27 cellular contexts compared by ENCODE assay signal in the genomic region with DNA sequence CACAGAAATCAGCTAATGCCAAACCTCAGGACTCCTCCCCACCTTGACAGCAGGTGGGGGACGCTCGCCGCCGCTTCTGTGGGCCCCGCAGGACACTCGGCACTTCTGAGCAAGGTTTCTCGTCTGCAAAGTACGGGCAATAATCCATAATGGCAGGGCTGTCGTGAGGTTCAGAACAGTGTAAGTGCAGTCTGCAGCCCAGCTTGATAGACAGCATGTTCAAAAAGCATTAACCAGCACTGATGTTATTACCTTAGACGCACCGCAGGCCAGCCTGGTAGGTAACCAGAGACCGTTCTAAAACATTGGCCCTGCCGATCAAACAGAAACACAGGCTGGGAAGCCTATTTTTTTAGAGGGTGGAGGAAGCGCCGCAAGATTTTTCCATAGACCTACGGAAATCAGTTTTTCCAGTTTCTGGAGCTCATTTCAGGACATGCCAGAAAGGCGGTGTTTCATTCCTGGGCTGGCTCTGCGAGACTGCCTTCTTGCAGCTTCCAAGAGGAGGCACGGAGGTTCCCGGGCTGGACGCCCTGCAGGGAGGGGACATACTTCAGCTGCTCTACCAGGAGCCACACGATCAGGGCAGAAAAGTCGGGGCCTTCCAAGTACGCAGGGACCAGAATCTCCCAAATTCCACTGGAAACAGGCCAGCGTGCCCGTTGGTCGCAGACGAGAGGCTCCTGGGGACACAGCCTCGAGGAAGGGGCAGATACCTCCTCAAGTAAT.
DNase-seq lines count a peak whose midpoint lies in the region; ATAC-seq and TF ChIP-seq lines count a peak whose summit lies in the region.
"Had no signal": no experiment of that assay in that cellular context is flagged by ENCODE, and none has a peak within 500 bp of the region (broad histone marks: within the 10 kb centered on the region; RNA-seq: fewer than 3 reads in every experiment).

No MANE protein-coding gene starts in this region.

- H3K4me2 ChIP-seq in GM23338 = no peak overlapping the region
- H3K4me2 ChIP-seq: smooth muscle cell had no signal

- H3K4me3 Mint-ChIP-seq in GM23338 (no peak overlapping the region), nephron progenitor cell (no peak overlapping the region)
- H3K4me3 Mint-ChIP-seq: activated CD8-positive, alpha-beta T cell treated with anti-CD3 and anti-CD28 coated beads, Interleukin-2, amount 10 ng/mL, durations not matched to agents 7 days and 5 days; activated naive CD4-positive, alpha-beta T cell treated with anti-CD3 and anti-CD28 coated beads, Interleukin-2, amount 10 ng/mL, durations not matched to agents 7 days and 5 days; brain; IgD-negative memory B cell had no signal

- no peaks in the 10 kb centered on the region for H3K4me1 ChIP-seq in GM23338 (ENCODE audit: insufficient read depth)
- peaks cover 0 to 38% (median 11%) of the 10 kb centered on the region in 12 donors for H3K4me1 ChIP-seq in heart left ventricle
- H3K4me1 ChIP-seq: lower lobe of right lung, SJCRH30, uterus had no signal

- no peak for TF ChIP-seq POLR2A in heart left ventricle (IDR thresholded peaks at IDR 0.05)

- H3K27ac ChIP-seq in GM23338 (ENCODE audit: low read depth) (no peak overlapping the region), heart left ventricle (peak overlapping the region in 6 of 12 donors; percentile 12 to 71 (median 28))
- H3K27ac ChIP-seq: lower lobe of right lung, SJCRH30, uterus had no signal

- H4K20me1 ChIP-seq in GM23338 (replicated peaks; ENCODE audit: insufficient read depth) = no peaks in the 10 kb centered on the region

- H3K27me3 Mint-ChIP-seq in GM23338 (ENCODE audit: insufficient read depth, low read depth, poor library complexity) = peaks cover 10% of the 10 kb centered on the region
- H3K27me3 Mint-ChIP-seq in nephron progenitor cell (ENCODE audit: low read depth, poor library complexity) = peaks cover 12% of the 10 kb centered on the region
- H3K27me3 Mint-ChIP-seq: activated naive CD4-positive, alpha-beta T cell treated with anti-CD3 and anti-CD28 coated beads, Interleukin-2, amount 10 ng/mL, durations not matched to agents 7 days and 5 days; brain; naive thymus-derived CD4-positive, alpha-beta T cell had no signal

- H3K27me3 ChIP-seq in GM23338 (ENCODE audit: insufficient read depth) (no peaks in the 10 kb centered on the region), heart left ventricle (peaks cover 0 to 3% (median 0%) of the 10 kb centered on the region in 9 donors)
- H3K27me3 ChIP-seq: uterus had no signal

- H2AFZ ChIP-seq in GM23338 = no peak overlapping the region

- peaks cover 18% of the 10 kb centered on the region; the same call in 2 of the 3 replicates for H3K4me1 Mint-ChIP-seq in GM23338
- peaks cover 21% of the 10 kb centered on the region for H3K4me1 Mint-ChIP-seq in nephron progenitor cell

- no peaks in the 10 kb centered on the region for H3K9me2 ChIP-seq in GM23338 (ENCODE audit: insufficient read depth)

- H3K36me3 Mint-ChIP-seq in GM23338 (ENCODE audit: low read depth) = peaks cover 1% of the 10 kb centered on the region; the same call in 2 of the 3 replicates
- no peaks in the 10 kb centered on the region for H3K36me3 Mint-ChIP-seq in nephron progenitor cell (ENCODE audit: low read depth)
- H3K36me3 Mint-ChIP-seq: activated naive CD4-positive, alpha-beta T cell treated with anti-CD3 and anti-CD28 coated beads, Interleukin-2, amount 10 ng/mL, durations not matched to agents 7 days and 5 days; brain; CD8-positive, alpha-beta memory T cell; IgD-negative memory B cell; naive thymus-derived CD4-positive, alpha-beta T cell had no signal

- no peaks in the 10 kb centered on the region for H3F3A ChIP-seq in GM23338 (replicated peaks; ENCODE audit: low read depth)

- no peaks in the 10 kb centered on the region for H3K36me3 ChIP-seq in GM23338 (ENCODE audit: insufficient read depth)
- H3K36me3 ChIP-seq in heart left ventricle = no peaks in the 10 kb centered on the region
- H3K36me3 ChIP-seq: lower lobe of right lung, SJCRH30, uterus had no signal

- DNase-seq in AG08395 (ENCODE audit: low spot score) = peak; percentile 69
- DNase-seq in GM23338 (ENCODE audit: low spot score) = no peak
- peak in 2 of 5 donors; percentile 10 to 49 for DNase-seq in heart left ventricle
- DNase-seq in nephron progenitor cell = no peak
- DNase-seq in stimulated activated CD4-positive, alpha-beta T cell treated with anti-CD3 and anti-CD28 coated beads, Interleukin-2, amount 100 ng/mL, for 48 hours = no peak
- no peak for DNase-seq in OCI-M1 (lab: John Stamatoyannopoulos, UW)
- DNase-seq: activated CD4-positive, alpha-beta T cell treated with anti-CD3 and anti-CD28 coated beads for 4 hours; activated CD8-positive, alpha-beta T cell treated with anti-CD3 and anti-CD28 coated beads, Interleukin-2, amount 10 ng/mL, durations not matched to agents 7 days and 5 days; activated naive CD4-positive, alpha-beta T cell treated with anti-CD3 and anti-CD28 coated beads, Interleukin-2, amount 10 ng/mL, durations not matched to agents 7 days and 5 days; CD8-positive, alpha-beta memory T cell; lower lobe of right lung; MV-4-11; naive thymus-derived CD4-positive, alpha-beta T cell; NCI-H2107; NCI-H446 treated with DMSO at 0.1 percent for 48 hours; NCI-H82; SJCRH30; stimulated activated CD4-positive, alpha-beta T cell treated with anti-CD3 and anti-CD28 coated beads, Interleukin-1b, Interleukin-23, amount 100 ng/mL, for 48 hours; stimulated activated naive CD8-positive, alpha-beta T cell treated with anti-CD3 and anti-CD28 coated beads, Interleukin-15, Interleukin-2, amounts not matched to agents 100 U/mL and 50 U/mL, for 24 hours; SW 1271; uterus had no signal

- ATAC-seq in GM23338 = peak; percentile 37
- peak in 3 of 4 donors; percentile 35 to 59 (median 46) for ATAC-seq in heart left ventricle
- ATAC-seq in GM18502 (IDR thresholded peaks at IDR 0.05; ENCODE audit: poor library complexity, unreplicated experiment) = no peak
- no peak for ATAC-seq in GM18907 (IDR thresholded peaks at IDR 0.05; ENCODE audit: unreplicated experiment)
- ATAC-seq: activated CD8-positive, alpha-beta T cell treated with anti-CD3 and anti-CD28 coated beads, Interleukin-2, amount 10 ng/mL, durations not matched to agents 7 days and 5 days; HCT116; lower lobe of right lung; naive thymus-derived CD4-positive, alpha-beta T cell; stimulated activated naive CD8-positive, alpha-beta T cell treated with anti-CD3 and anti-CD28 coated beads, Interleukin-15, Interleukin-2, amounts not matched to agents 100 U/mL and 50 U/mL, for 24 hours had no signal

- no peaks in the 10 kb centered on the region for H3K9me3 ChIP-seq in heart left ventricle
- H3K9me3 ChIP-seq: lower lobe of right lung, SJCRH30, uterus had no signal

- 64 to 76% (median 69%) methylated on average over 22 to 29 of the region's 29 CpGs for WGBS in heart left ventricle, 4 donors

- TF ChIP-seq CTCF in GM23338 (conservative IDR thresholded peaks at IDR 0.05; ENCODE audit: low read depth in 2 of 2) = no peak
- no peak for TF ChIP-seq CTCF in heart left ventricle (IDR thresholded peaks at IDR 0.05)
- no peak for TF ChIP-seq CTCF in nephron progenitor cell (IDR thresholded peaks at IDR 0.05)

- intact Hi-C loops in heart left ventricle (cut with DNase I) = no loop called here

- no peak overlapping the region for H3K27ac Mint-ChIP-seq in GM23338
- H3K27ac Mint-ChIP-seq in nephron progenitor cell = peak overlapping the region; percentile 25
- H3K27ac Mint-ChIP-seq: activated CD8-positive, alpha-beta T cell treated with anti-CD3 and anti-CD28 coated beads, Interleukin-2, amount 10 ng/mL, durations not matched to agents 7 days and 5 days; activated naive CD4-positive, alpha-beta T cell treated with anti-CD3 and anti-CD28 coated beads, Interleukin-2, amount 10 ng/mL, durations not matched to agents 7 days and 5 days; brain had no signal

- H3K4me3 ChIP-seq in GM23338 (no peak overlapping the region), heart left ventricle (peak overlapping the region in 4 of 12 donors; percentile 6 to 36 (median 18))
- H3K4me3 ChIP-seq: lower lobe of right lung, SJCRH30, smooth muscle cell, uterus had no signal

- H3K79me2 ChIP-seq in GM23338 (replicated peaks; ENCODE audit: insufficient read depth) = no peaks in the 10 kb centered on the region

- 0 out of 3 replicates have a peak, but pooled peaks cover 1% of the 10 kb centered on the region for H3K9me3 Mint-ChIP-seq in GM23338
- peaks cover 2% of the 10 kb centered on the region for H3K9me3 Mint-ChIP-seq in nephron progenitor cell
- H3K9me3 Mint-ChIP-seq: IgD-negative memory B cell had no signal

TF ChIP-seq in GM23338, 12 proteins besides CTCF, POLR2A, EP300 and RAD21 (continues in another document):
- TF ChIP-seq STAT1 (IDR thresholded peaks at IDR 0.05; ENCODE audit: unreplicated experiment) (no peak), JUNB (IDR thresholded peaks at IDR 0.05; ENCODE audit: unreplicated experiment) (no peak), ZNF114 (CRISPR knock-in tag; IDR thresholded peaks at IDR 0.05) (no peak), NANOG (IDR thresholded peaks at IDR 0.05; ENCODE audit: borderline replicate concordance) (no peak), CREB1 (CRISPR knock-in tag; IDR thresholded peaks at IDR 0.05; ENCODE audit: low read depth) (no peak), EZH2phosphoT487 (IDR thresholded peaks at IDR 0.05; ENCODE audit: unreplicated experiment) (no peak), ZNF331 (CRISPR knock-in tag; IDR thresholded peaks at IDR 0.05; ENCODE audit: low read depth) (no peak), EZH2 (IDR thresholded peaks at IDR 0.05; ENCODE audit: low read depth, unreplicated experiment) (no peak)
- TF ChIP-seq, protein P1, sequence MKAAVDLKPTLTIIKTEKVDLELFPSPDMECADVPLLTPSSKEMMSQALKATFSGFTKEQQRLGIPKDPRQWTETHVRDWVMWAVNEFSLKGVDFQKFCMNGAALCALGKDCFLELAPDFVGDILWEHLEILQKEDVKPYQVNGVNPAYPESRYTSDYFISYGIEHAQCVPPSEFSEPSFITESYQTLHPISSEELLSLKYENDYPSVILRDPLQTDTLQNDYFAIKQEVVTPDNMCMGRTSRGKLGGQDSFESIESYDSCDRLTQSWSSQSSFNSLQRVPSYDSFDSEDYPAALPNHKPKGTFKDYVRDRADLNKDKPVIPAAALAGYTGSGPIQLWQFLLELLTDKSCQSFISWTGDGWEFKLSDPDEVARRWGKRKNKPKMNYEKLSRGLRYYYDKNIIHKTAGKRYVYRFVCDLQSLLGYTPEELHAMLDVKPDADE (IDR thresholded peaks at IDR 0.05) = no peak

Comparison
In these comparisons a context has a peak if more than half of its experiments do, and no peak if none do; other contexts are left out.
1. ATAC-seq: peak in GM23338 (single experiment) and heart left ventricle (3 of 4); none in GM18502 (single experiment) and GM18907 (single experiment).